Comparison of ENCODE assay signal across 12 cellular contexts in the genomic region with DNA sequence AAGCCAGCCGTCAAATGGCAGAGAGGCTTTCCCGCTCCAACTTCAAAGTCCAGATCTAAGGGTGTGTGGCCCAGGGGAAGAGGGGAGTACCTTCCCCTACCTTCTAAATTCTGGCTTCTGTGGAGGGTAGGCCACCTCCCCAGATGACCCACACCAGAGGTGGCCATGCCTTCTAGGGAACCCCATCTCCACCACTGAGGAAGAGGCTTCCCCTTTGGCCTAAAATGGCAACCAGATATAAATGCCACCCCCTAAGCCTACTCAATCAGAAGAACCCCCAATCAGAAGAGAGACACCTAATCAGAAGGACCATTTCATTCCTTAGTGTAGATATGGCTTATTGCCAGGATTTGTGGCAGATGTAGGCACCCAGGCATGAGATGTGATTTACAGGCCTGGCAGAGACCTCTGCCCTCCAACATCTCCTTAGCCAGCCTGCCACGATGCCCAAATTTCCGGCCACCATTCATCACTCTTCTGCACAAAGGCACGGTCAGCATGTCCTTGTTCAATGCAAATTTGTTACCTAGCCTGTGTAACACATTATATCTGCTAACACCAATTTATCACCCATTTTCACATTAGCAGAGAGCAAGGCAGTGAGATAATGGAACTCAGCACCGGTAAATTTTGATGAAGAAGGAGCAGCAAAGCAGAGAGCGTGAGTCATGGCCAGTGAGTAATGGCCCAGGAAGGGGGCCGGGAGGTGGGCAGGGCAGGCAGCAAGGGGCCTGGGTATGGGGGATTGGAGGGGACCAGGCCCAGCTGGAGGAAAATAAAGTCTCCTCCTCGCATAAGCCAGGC. TPM values are rescaled to one million over a fixed set of nuclear protein-coding genes. Genes with fewer than 3 reads are reported as not detected.
A peak's percentile ranks its signal among the peaks of the same experiment; 100 is the strongest.
DNase-seq lines count a peak whose midpoint lies in the region; ATAC-seq, FAIRE-seq and TF ChIP-seq lines count a peak whose summit lies in the region.
"Had no signal": no experiment of that assay in that cellular context is flagged by ENCODE, and none has a peak within 500 bp of the region (broad histone marks: within the 10 kb centered on the region; RNA-seq: fewer than 3 reads in every experiment).

No MANE protein-coding gene starts in this region.

- H3K4me3 ChIP-seq in CD8-positive, alpha-beta memory T cell (ENCODE audit: low read length) = no peak overlapping the region
- no peak overlapping the region for H3K4me3 ChIP-seq in Karpas-422 (ENCODE audit: low read length)
- no peak overlapping the region for H3K4me3 ChIP-seq in mammary epithelial cell (replicated peaks in 1 of 3; ENCODE audit: insufficient read depth in 1 of 3, low read depth in 2 of 3, low read length in 3 of 3)
- H3K4me3 ChIP-seq in pancreas = no peak overlapping the region

- dilution Hi-C loops in mammary epithelial cell (cut with HindIII; ENCODE audit: low sequenced_read_pairs) = no loop called here

- H3K4me3 Mint-ChIP-seq in CD8-positive, alpha-beta memory T cell = peak overlapping the region in 6 of 7 donors; percentile 11 to 48 (median 42)
- peak overlapping the region in 7 of 8 donors; percentile 15 to 88 (median 77) for H3K4me3 Mint-ChIP-seq in naive B cell

- in situ Hi-C loops in mammary epithelial cell (cut with MboI; ENCODE audit: low sequenced_read_pairs in 2 of 2) = loop anchor here (10.0 to 25.0 kb wide), 2 partner anchors 198 to 370 kb away; no protein-coding TSS in a partner anchor

- H3K9me3 ChIP-seq in CD8-positive, alpha-beta memory T cell (ENCODE audit: low read length) = no peaks in the 10 kb centered on the region
- H3K9me3 ChIP-seq in Karpas-422 (ENCODE audit: low read length) (no peaks in the 10 kb centered on the region), mammary epithelial cell (replicated peaks; ENCODE audit: insufficient read depth, low read length) (no peaks in the 10 kb centered on the region), pancreas (no peaks in the 10 kb centered on the region)

- peaks cover 11% of the 10 kb centered on the region for H3K27me3 ChIP-seq in CD8-positive, alpha-beta memory T cell (ENCODE audit: insufficient read depth, low read length, poor library complexity, severe bottlenecking)
- H3K27me3 ChIP-seq in Karpas-422 (ENCODE audit: low read length) = no peaks in the 10 kb centered on the region
- no peaks in the 10 kb centered on the region for H3K27me3 ChIP-seq in mammary epithelial cell (ENCODE audit: insufficient read depth, low read length)
- peaks cover 0 to 12% (median 2%) of the 10 kb centered on the region in 4 donors for H3K27me3 ChIP-seq in pancreas

- H2AFZ ChIP-seq in Karpas-422 (ENCODE audit: low read length) = no peak overlapping the region
- no peak overlapping the region for H2AFZ ChIP-seq in mammary epithelial cell (ENCODE audit: low read depth, low read length)

- no peaks in the 10 kb centered on the region for H4K20me1 ChIP-seq in Karpas-422 (ENCODE audit: insufficient read depth, low read depth, low read length)
- no peaks in the 10 kb centered on the region for H4K20me1 ChIP-seq in mammary epithelial cell (ENCODE audit: insufficient read depth, low read length)

- no peak for FAIRE-seq in pancreas (lab: Jason Lieb, UNC)

- H3K27ac Mint-ChIP-seq in CD8-positive, alpha-beta memory T cell = no peak overlapping the region
- H3K27ac Mint-ChIP-seq in naive B cell = peak overlapping the region in 1 of 6 donors; percentile 2

- no peak for DNase-seq in CD8-positive, alpha-beta memory T cell
- no peak for DNase-seq in Karpas-422
- DNase-seq in mammary epithelial cell = peak; percentile 49
- no peak for DNase-seq in naive B cell
- DNase-seq in pancreas = no peak
- no peak for DNase-seq in head of caudate nucleus
- no peak for DNase-seq in NOMO-1 treated with DMSO at 0.1 percent for 48 hours (lab: John Stamatoyannopoulos, UW; ENCODE audit: unreplicated experiment)
- DNase-seq: activated naive CD4-positive, alpha-beta T cell treated with anti-CD3 and anti-CD28 coated beads, Interleukin-2, amount 50 U/mL, for 16 hours; stimulated activated naive CD4-positive, alpha-beta T cell treated with Interleukin-2 at 50 U/mL for 16 hours; SW 1271 had no signal

- H3K27me3 Mint-ChIP-seq in CD8-positive, alpha-beta memory T cell = peaks cover 18 to 36% of the 10 kb centered on the region in 2 donors
- H3K27me3 Mint-ChIP-seq in naive B cell = peaks cover 17 to 48% (median 33%) of the 10 kb centered on the region in 3 donors

- no peaks in the 10 kb centered on the region for H3K36me3 Mint-ChIP-seq in CD8-positive, alpha-beta memory T cell
- H3K36me3 Mint-ChIP-seq in naive B cell = no peaks in the 10 kb centered on the region

- ATAC-seq in naive B cell (ENCODE audit: low read depth in 2 of 2) (no peak), pancreas (no peak), GM19023 (IDR thresholded peaks at IDR 0.05; ENCODE audit: unreplicated experiment) (no peak)

- POLR2A ChIA-PET in CD8-positive, alpha-beta memory T cell (lab: Charles Lee) = interaction anchor here (1.5 kb wide), 1 partner anchor 189 kb away, joined by 6 read pairs; no protein-coding TSS in a partner anchor

- H3K36me3 ChIP-seq in CD8-positive, alpha-beta memory T cell (ENCODE audit: insufficient read depth, low read length) = no peaks in the 10 kb centered on the region
- H3K36me3 ChIP-seq in Karpas-422 (ENCODE audit: insufficient read depth, low read length) (no peaks in the 10 kb centered on the region), mammary epithelial cell (ENCODE audit: insufficient read depth, low read length) (no peaks in the 10 kb centered on the region), pancreas (no peaks in the 10 kb centered on the region)

- intact Hi-C loops in mammary epithelial cell (cut with micrococcal nuclease) (no loop called here), pancreas (cut with DNase I) (loop anchor here (5.0 to 10.0 kb wide), 3 partner anchors 188 to 378 kb away; no protein-coding TSS in a partner anchor), head of caudate nucleus (cut with DNase I) (loop anchor here (5.0 kb wide), 1 partner anchor 190 kb away; no protein-coding TSS in a partner anchor)

- peaks cover 0 to 2% (median 0%) of the 10 kb centered on the region in 5 donors for H3K9me3 Mint-ChIP-seq in CD8-positive, alpha-beta memory T cell
- H3K9me3 Mint-ChIP-seq in naive B cell = peaks cover 0 to 1% (median 0%) of the 10 kb centered on the region in 7 donors

- CTCF ChIA-PET in CD8-positive, alpha-beta memory T cell (lab: Charles Lee) = interaction anchor here (0.8 to 9.8 kb wide), 15 partner anchors 13 to 377 kb away, joined by 3 to 125 read pairs (median 4); no protein-coding TSS in a partner anchor
- CTCF ChIA-PET in mammary epithelial cell (lab: Charles Lee; ENCODE audit: low non-redundant PET) = interaction anchor here (0.6 kb wide), 1 partner anchor 160 kb away, joined by 5 read pairs; no protein-coding TSS in a partner anchor

- H3K4me2 ChIP-seq in Karpas-422 (ENCODE audit: low read depth, low read length, poor library complexity, severe bottlenecking) (no peak overlapping the region), mammary epithelial cell (ENCODE audit: insufficient read depth, low read depth, low read length) (no peak overlapping the region)
- H3K4me2 ChIP-seq: KMS-11 had no signal

- H3K4me1 ChIP-seq in CD8-positive, alpha-beta memory T cell (ENCODE audit: insufficient read depth, low read length) = peaks cover 4% of the 10 kb centered on the region
- H3K4me1 ChIP-seq in Karpas-422 (ENCODE audit: low read length) (peaks cover 25% of the 10 kb centered on the region), mammary epithelial cell (ENCODE audit: insufficient read depth, low read length) (peaks cover 37% of the 10 kb centered on the region), pancreas (no peaks in the 10 kb centered on the region)

- H3K4me1 Mint-ChIP-seq in CD8-positive, alpha-beta memory T cell = peaks cover 0 to 9% (median 2%) of the 10 kb centered on the region in 3 donors
- peaks cover 4 to 12% (median 5%) of the 10 kb centered on the region in 3 donors for H3K4me1 Mint-ChIP-seq in naive B cell

- peak overlapping the region; percentile 21; the same call in 1 of the 2 replicates for H3K9ac ChIP-seq in Karpas-422 (ENCODE audit: low read length)
- no peak overlapping the region for H3K9ac ChIP-seq in mammary epithelial cell (ENCODE audit: insufficient read depth, low read length)
- H3K9ac ChIP-seq: KMS-11 had no signal

- H3K27ac ChIP-seq in CD8-positive, alpha-beta memory T cell (ENCODE audit: low read depth, low read length) = no peak overlapping the region
- no peak overlapping the region for H3K27ac ChIP-seq in Karpas-422 (ENCODE audit: low read length)
- H3K27ac ChIP-seq in mammary epithelial cell (ENCODE audit: insufficient read depth, low read depth, low read length) = no peak overlapping the region
- H3K27ac ChIP-seq in pancreas = no peak overlapping the region
- H3K27ac ChIP-seq: KMS-11 had no signal

- no TSS peak for BruUV-seq in mammary epithelial cell (replicated peaks; lab: Mats Ljungman, UMichigan)

- no peaks in the 10 kb centered on the region for H3K9me2 ChIP-seq in Karpas-422 (replicated peaks; ENCODE audit: insufficient read depth, low read length)

- no peaks in the 10 kb centered on the region for H3K79me2 ChIP-seq in Karpas-422 (ENCODE audit: low read length)
- no peaks in the 10 kb centered on the region for H3K79me2 ChIP-seq in mammary epithelial cell (ENCODE audit: insufficient read depth, low read length)

- 70% methylated on average over 9 of the region's 9 CpGs for WGBS in mammary epithelial cell (ENCODE audit: low coverage, missing lambda C conversion rate)
- WGBS in pancreas, 2 donors = 55 to 61% methylated on average over 9 of the region's 9 CpGs

- no peak for TF ChIP-seq CTCF in mammary epithelial cell (conservative IDR thresholded peaks at IDR 0.05 in 1 of 2, IDR thresholded peaks at IDR 0.05 in 1 of 2; ENCODE audit: extremely low read depth in 1 of 2, insufficient read depth in 1 of 2, low read depth in 1 of 2, low read length in 2 of 2)
- no peak for TF ChIP-seq CTCF in pancreas (IDR thresholded peaks at IDR 0.05)

RNA-seq across cellular contexts. Expression of gene MGAT5B, which starts 1.2 kb away (rescaled TPM):
- under 1 TPM; 0.40 to 0.46 TPM for total RNA-seq in CD8-positive, alpha-beta memory T cell
- 0.17 TPM for polyA plus RNA-seq in CD8-positive, alpha-beta memory T cell
- total RNA-seq in Karpas-422 (2014; rRNA removed; shearing (Covaris generic); ENCODE audit: low replicate concordance) = not detected in 2 replicates
- total RNA-seq in mammary epithelial cell = 1 to 10 TPM in 1 of 2 donors, under 1 TPM in 1; 0.89 to 1.3 TPM
- polyA plus RNA-seq in mammary epithelial cell = 1.8 TPM
- polyA minus RNA-seq in mammary epithelial cell = 3.5 TPM
- polyA plus RNA-seq in naive B cell (ENCODE audit: low read depth in 6 of 6) = not detected
- under 1 TPM in 5 of 6 donors, not detected in 1; 0.21 to 0.38 (median 0.25) TPM for total RNA-seq in pancreas
- polyA plus RNA-seq in pancreas = 1 to 10 TPM in 1 of 2 donors, under 1 TPM in 1; 0.23 to 1.2 TPM
